13 cellular contexts compared by ENCODE assay signal in the genomic region with DNA sequence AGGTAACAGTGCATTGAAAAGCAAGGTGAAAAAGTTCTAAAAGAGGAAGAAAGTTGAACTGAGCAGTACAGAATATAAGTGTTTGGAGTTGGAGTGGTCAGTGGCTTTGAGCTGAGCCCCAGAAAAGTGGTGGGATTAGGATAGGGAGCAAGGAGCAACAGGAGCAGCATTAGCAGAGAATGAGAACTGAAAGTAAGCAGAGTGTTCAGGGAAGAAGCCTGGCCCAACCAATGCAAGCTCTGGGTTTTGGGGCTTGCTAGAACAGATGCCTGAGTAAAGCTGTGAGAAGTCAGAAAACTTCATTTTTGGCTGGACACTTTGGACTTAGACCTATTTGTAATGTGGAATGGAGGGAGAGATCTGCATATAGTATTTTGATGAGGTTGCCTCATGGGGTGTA. TPM values are rescaled to one million over a fixed set of nuclear protein-coding genes. Genes with fewer than 3 reads are reported as not detected.
DNase-seq lines count a peak whose midpoint lies in the region; ATAC-seq and TF ChIP-seq lines count a peak whose summit lies in the region.
"Had no signal": no experiment of that assay in that cellular context is flagged by ENCODE, and none has a peak within 500 bp of the region (broad histone marks: within the 10 kb centered on the region; RNA-seq: fewer than 3 reads in every experiment).

No MANE protein-coding gene starts in this region.

- H3K4me3 ChIP-seq in hepatocyte, result no peak overlapping the region
- H3K4me3 ChIP-seq in suprapubic skin, result no peak overlapping the region
- H3K4me3 ChIP-seq in body of pancreas, result no peak overlapping the region

- intact Hi-C loops in body of pancreas (cut with DNase I), result loop anchor here (10.0 kb wide), 1 partner anchor 48 kb away; no protein-coding TSS in a partner anchor

- peaks cover 86% of the 10 kb centered on the region for H3K79me2 ChIP-seq in hepatocyte

- H2AFZ ChIP-seq in hepatocyte, result no peak overlapping the region

- H3K9me3 ChIP-seq in hepatocyte (ENCODE audit: low read depth), result no peaks in the 10 kb centered on the region
- no peaks in the 10 kb centered on the region for H3K9me3 ChIP-seq in suprapubic skin
- no peaks in the 10 kb centered on the region for H3K9me3 ChIP-seq in body of pancreas

- ATAC-seq in GM18511 (IDR thresholded peaks at IDR 0.05; ENCODE audit: unreplicated experiment) (peak; percentile 27), GM21515 (IDR thresholded peaks at IDR 0.05; ENCODE audit: unreplicated experiment) (peak; percentile 39), HG03469 (IDR thresholded peaks at IDR 0.05; ENCODE audit: unreplicated experiment) (peak; percentile 25), body of pancreas (no peak)
- ATAC-seq: Panc1 had no signal

- TF ChIP-seq POLR2A in suprapubic skin (IDR thresholded peaks at IDR 0.05), result no peak
- TF ChIP-seq POLR2A in body of pancreas (IDR thresholded peaks at IDR 0.05), result no peak

- H3K9me2 ChIP-seq in hepatocyte (replicated peaks; ENCODE audit: insufficient read depth), result no peaks in the 10 kb centered on the region

- H3K4me1 ChIP-seq in hepatocyte (ENCODE audit: insufficient read depth) (peaks cover 48% of the 10 kb centered on the region), suprapubic skin (peaks cover 34% of the 10 kb centered on the region), body of pancreas (peaks cover 81% of the 10 kb centered on the region)

- DNase-seq in hepatocyte (ENCODE audit: low spot score) (no peak), suprapubic skin (ENCODE audit: low spot score in 2 of 2) (no peak), foreskin melanocyte (no peak), NCI-H446 (lab: John Stamatoyannopoulos, UW) (no peak), body of pancreas (no peak)
- DNase-seq: amygdala; EL; NCI-H1417; stimulated activated naive CD8-positive, alpha-beta T cell treated with anti-CD3 and anti-CD28 coated beads, Interleukin-15, amount 100 ng/mL, for 72 hours had no signal

- no peak for TF ChIP-seq EP300 in suprapubic skin (IDR thresholded peaks at IDR 0.05)

- H3K27me3 ChIP-seq in hepatocyte (no peaks in the 10 kb centered on the region), suprapubic skin (no peaks in the 10 kb centered on the region), body of pancreas (no peaks in the 10 kb centered on the region)

- no peak overlapping the region for H3K4me2 ChIP-seq in hepatocyte

- TF ChIP-seq CTCF in hepatocyte (IDR thresholded peaks at IDR 0.05; ENCODE audit: poor library complexity) (no peak), suprapubic skin (IDR thresholded peaks at IDR 0.05) (no peak), body of pancreas (IDR thresholded peaks at IDR 0.05) (no peak)

- H3K36me3 ChIP-seq in hepatocyte (replicated peaks; ENCODE audit: insufficient read depth, low read depth) (no peaks in the 10 kb centered on the region), suprapubic skin (peaks cover 5% of the 10 kb centered on the region), body of pancreas (replicated peaks in 1 of 2; ENCODE audit: insufficient read depth in 1 of 2, low read depth in 2 of 2) (no peaks in the 10 kb centered on the region)

- no peaks in the 10 kb centered on the region for H4K20me1 ChIP-seq in hepatocyte (ENCODE audit: insufficient read depth, poor library complexity, severe bottlenecking)

- H3K27ac ChIP-seq in hepatocyte, result peak overlapping the region; percentile 87
- H3K27ac ChIP-seq in suprapubic skin, result no peak overlapping the region
- H3K27ac ChIP-seq in body of pancreas, result no peak overlapping the region

RNA-seq across cellular contexts. Expression of a gene that starts 17.8 kb away (rescaled TPM):
- total RNA-seq in hepatocyte (26.8 and 27.7 TPM in 2 replicates), suprapubic skin (10 to 100 TPM; 14.0 to 38.5 (median 26.0) TPM), body of pancreas (10 to 100 TPM; 44.4 to 50.4 TPM)
- polyA plus RNA-seq in hepatocyte, result 20.0 and 21.0 TPM in 2 replicates
